Comparison of ENCODE assay signal across 1 cellular context in genomic region chr5:126864042-126864688, GRCh38.
TF ChIP-seq lines count a peak whose summit lies in the region.

No MANE protein-coding gene starts in this region.

TF ChIP-seq in K562, 482 proteins besides CTCF, POLR2A, EP300 and RAD21 (continued from another document and continues in another):
- no peak for TF ChIP-seq SMARCE1 (IDR thresholded peaks at IDR 0.05)
- TF ChIP-seq CXXC5 (CRISPR knock-in tag; IDR thresholded peaks at IDR 0.05): no peak
- no peak for TF ChIP-seq ZNF280A (IDR thresholded peaks at IDR 0.05; ENCODE audit: low read depth, partially characterized antibody)
- no peak for TF ChIP-seq NR4A1 (CRISPR knock-in tag; IDR thresholded peaks at IDR 0.05)
- no peak for TF ChIP-seq NR4A1 (tag; IDR thresholded peaks at IDR 0.05)
- TF ChIP-seq ZNF398 (CRISPR knock-in tag; IDR thresholded peaks at IDR 0.05): no peak
- no peak for TF ChIP-seq TRIM28 (IDR thresholded peaks at IDR 0.05)
- TF ChIP-seq ZFX (CRISPR knock-in tag; IDR thresholded peaks at IDR 0.05): no peak
- no peak for TF ChIP-seq PCBP1 (IDR thresholded peaks at IDR 0.05; ENCODE audit: low read depth, low read length, poor library complexity, severe bottlenecking)
- TF ChIP-seq CREB3L1 (IDR thresholded peaks at IDR 0.05; ENCODE audit: borderline replicate concordance, low read depth): peak; percentile 92
- no peak for TF ChIP-seq MTA1 (IDR thresholded peaks at IDR 0.05; ENCODE audit: borderline replicate concordance)
- TF ChIP-seq PATZ1 (CRISPR knock-in tag; IDR thresholded peaks at IDR 0.05; ENCODE audit: borderline replicate concordance): no peak
- peak; percentile 75 for TF ChIP-seq TBP (optimal IDR thresholded peaks at IDR 0.05; ENCODE audit: low read depth, low read length)
- TF ChIP-seq MAFG (tag; conservative IDR thresholded peaks at IDR 0.05): no peak
- TF ChIP-seq ZNF583 (CRISPR knock-in tag; IDR thresholded peaks at IDR 0.05): no peak
- no peak for TF ChIP-seq STAT6 (CRISPR knock-in tag; IDR thresholded peaks at IDR 0.05)
- no peak; the same call in 1 of the 2 replicates for TF ChIP-seq ZBTB40 (IDR thresholded peaks at IDR 0.05)
- no peak for TF ChIP-seq ZBTB40 (CRISPR knock-in tag; IDR thresholded peaks at IDR 0.05)
- TF ChIP-seq ZFP91 (CRISPR knock-in tag; IDR thresholded peaks at IDR 0.05): no peak
- TF ChIP-seq ZNF324 (CRISPR knock-in tag; IDR thresholded peaks at IDR 0.05): no peak
- TF ChIP-seq ETV1 (tag; conservative IDR thresholded peaks at IDR 0.05; ENCODE audit: low read depth): peak; percentile 62; the same call in 1 of the 2 replicates
- peak; percentile 84 for TF ChIP-seq L3MBTL2 (IDR thresholded peaks at IDR 0.05)
- no peak for TF ChIP-seq CHCHD3 (CRISPR knock-in tag; IDR thresholded peaks at IDR 0.05)
- TF ChIP-seq ZNF785 (CRISPR knock-in tag; IDR thresholded peaks at IDR 0.05): no peak
- TF ChIP-seq MYNN (IDR thresholded peaks at IDR 0.05): peak; percentile 9; the same call in 1 of the 2 replicates
- no peak for TF ChIP-seq MYNN (CRISPR knock-in tag; IDR thresholded peaks at IDR 0.05)
- TF ChIP-seq USF2 (CRISPR knock-in tag; IDR thresholded peaks at IDR 0.05): no peak
- TF ChIP-seq FOXA3 (CRISPR knock-in tag; conservative IDR thresholded peaks at IDR 0.05 in 1 of 2, IDR thresholded peaks at IDR 0.05 in 1 of 2): no peak
- no peak for TF ChIP-seq PTTG1 (tag; IDR thresholded peaks at IDR 0.05; ENCODE audit: low read depth)
- TF ChIP-seq FUS (optimal IDR thresholded peaks at IDR 0.05; ENCODE audit: low read depth, low read length): no peak
- peak; percentile 48; the same call in 1 of the 2 replicates for TF ChIP-seq NFIC (IDR thresholded peaks at IDR 0.05)
- TF ChIP-seq ZBTB12 (CRISPR knock-in tag; IDR thresholded peaks at IDR 0.05): no peak
- no peak for TF ChIP-seq SIRT6 (IDR thresholded peaks at IDR 0.05; ENCODE audit: low read depth, low read length)
- no peak for TF ChIP-seq TEAD2 (tag; IDR thresholded peaks at IDR 0.05)
- no peak for TF ChIP-seq CSDE1 (IDR thresholded peaks at IDR 0.05)
- TF ChIP-seq IRF9 (tag; IDR thresholded peaks at IDR 0.05): no peak
